In the genomic region with DNA sequence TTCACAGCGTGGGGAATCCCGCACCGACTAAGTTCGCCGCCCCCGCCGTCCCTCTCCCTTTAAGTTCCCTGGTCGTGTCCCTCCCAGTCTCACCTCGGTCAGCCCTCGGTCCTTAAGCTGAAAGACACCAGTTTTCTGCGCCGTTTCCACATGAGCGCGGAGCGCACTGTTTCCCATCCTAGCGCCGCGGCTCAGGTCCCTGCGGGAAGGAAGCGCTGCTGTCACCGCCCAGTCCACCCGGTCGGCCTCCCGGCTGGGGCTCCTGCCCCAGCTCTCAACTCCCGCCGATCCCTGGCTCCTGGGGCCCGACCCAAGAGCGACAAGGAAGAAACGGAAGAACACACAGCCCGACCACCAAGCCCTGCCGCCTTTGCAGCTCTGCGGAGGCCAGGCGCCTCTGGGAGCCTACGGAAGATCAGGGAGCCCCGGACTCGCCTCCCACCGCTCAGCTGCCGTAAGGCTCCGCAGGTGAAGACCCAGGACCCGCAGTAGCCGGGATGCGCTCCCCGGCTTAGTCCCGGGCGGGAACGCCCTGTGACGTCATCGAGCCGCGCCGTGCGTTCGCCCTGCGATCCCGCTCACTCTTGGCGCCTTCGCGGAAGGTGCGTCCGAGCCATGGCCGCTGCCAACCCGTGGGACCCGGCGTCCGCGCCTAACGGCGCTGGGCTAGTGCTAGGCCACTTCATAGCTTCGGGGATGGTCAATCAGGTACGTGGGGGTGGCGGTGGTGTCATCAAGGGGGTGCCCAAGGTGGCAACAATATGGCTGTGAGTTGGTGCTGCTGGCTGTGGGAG, we compare ENCODE assay signal across 1 cellular context.
TF ChIP-seq lines count a peak whose summit lies in the region.

Gene HAUS2, plus strand, starts transcription at position 581 of the 794 bp plus-strand sequence. Its CDS starts 35 bp downstream, at position 616.
Gene LRRC57, minus strand, starts transcription at position 536 of the 794 bp plus-strand sequence. Its CDS starts 359 bp downstream, at position 177.

TF ChIP-seq in K562, 482 proteins besides CTCF, POLR2A, EP300 and RAD21 (continued from another document and continues in another):
- peak; percentile 96 for TF ChIP-seq ZBTB12 (CRISPR knock-in tag; IDR thresholded peaks at IDR 0.05)
- peak; percentile 19 to 70; a peak in 3 of 4 replicates for TF ChIP-seq MAZ (CRISPR knock-in tag; conservative IDR thresholded peaks at IDR 0.05 in 1 of 2, IDR thresholded peaks at IDR 0.05 in 1 of 2)
- TF ChIP-seq NR4A1 (CRISPR knock-in tag; IDR thresholded peaks at IDR 0.05), result no peak
- TF ChIP-seq NR4A1 (tag; IDR thresholded peaks at IDR 0.05), result peak; percentile 41; the same call in 1 of the 2 replicates
- no peak for TF ChIP-seq MCM7 (IDR thresholded peaks at IDR 0.05)
- TF ChIP-seq THAP12 (CRISPR knock-in tag; IDR thresholded peaks at IDR 0.05), result 0 out of 2 replicates have a peak, but pooled peaks have one; percentile 17
- TF ChIP-seq CTBP1 (IDR thresholded peaks at IDR 0.05; ENCODE audit: borderline replicate concordance), result peak; percentile 90
- TF ChIP-seq SMAD1 (IDR thresholded peaks at IDR 0.05; ENCODE audit: low read depth, low read length, partially characterized antibody), result no peak
- TF ChIP-seq PTRF (tag; IDR thresholded peaks at IDR 0.05), result no peak
- TF ChIP-seq ZNF644 (tag; IDR thresholded peaks at IDR 0.05; ENCODE audit: low read depth), result 0 out of 2 replicates have a peak, but pooled peaks have one; percentile 25
- TF ChIP-seq E2F3 (CRISPR knock-in tag; IDR thresholded peaks at IDR 0.05), result peak; percentile 94
- TF ChIP-seq, protein P1, sequence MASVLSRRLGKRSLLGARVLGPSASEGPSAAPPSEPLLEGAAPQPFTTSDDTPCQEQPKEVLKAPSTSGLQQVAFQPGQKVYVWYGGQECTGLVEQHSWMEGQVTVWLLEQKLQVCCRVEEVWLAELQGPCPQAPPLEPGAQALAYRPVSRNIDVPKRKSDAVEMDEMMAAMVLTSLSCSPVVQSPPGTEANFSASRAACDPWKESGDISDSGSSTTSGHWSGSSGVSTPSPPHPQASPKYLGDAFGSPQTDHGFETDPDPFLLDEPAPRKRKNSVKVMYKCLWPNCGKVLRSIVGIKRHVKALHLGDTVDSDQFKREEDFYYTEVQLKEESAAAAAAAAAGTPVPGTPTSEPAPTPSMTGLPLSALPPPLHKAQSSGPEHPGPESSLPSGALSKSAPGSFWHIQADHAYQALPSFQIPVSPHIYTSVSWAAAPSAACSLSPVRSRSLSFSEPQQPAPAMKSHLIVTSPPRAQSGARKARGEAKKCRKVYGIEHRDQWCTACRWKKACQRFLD (CRISPR knock-in tag; IDR thresholded peaks at IDR 0.05), result peak; percentile 61; the same call in 1 of the 2 replicates
- TF ChIP-seq ZNF224 (CRISPR knock-in tag; IDR thresholded peaks at IDR 0.05), result no peak
- no peak; the same call in 1 of the 2 replicates for TF ChIP-seq NFIC (IDR thresholded peaks at IDR 0.05)
- peak; percentile 69 to 94; a peak in 3 of 4 replicates for TF ChIP-seq SIN3A (IDR thresholded peaks at IDR 0.05; ENCODE audit: borderline replicate concordance in 2 of 2, control insufficient read depth in 1 of 2, low read depth in 2 of 2, low read length in 2 of 2)
- no peak for TF ChIP-seq ZNF253 (CRISPR knock-in tag; conservative IDR thresholded peaks at IDR 0.05)
- TF ChIP-seq COPS2 (conservative IDR thresholded peaks at IDR 0.05), result no peak
- no peak for TF ChIP-seq KDM1A (IDR thresholded peaks at IDR 0.05)
- TF ChIP-seq, protein P2, sequence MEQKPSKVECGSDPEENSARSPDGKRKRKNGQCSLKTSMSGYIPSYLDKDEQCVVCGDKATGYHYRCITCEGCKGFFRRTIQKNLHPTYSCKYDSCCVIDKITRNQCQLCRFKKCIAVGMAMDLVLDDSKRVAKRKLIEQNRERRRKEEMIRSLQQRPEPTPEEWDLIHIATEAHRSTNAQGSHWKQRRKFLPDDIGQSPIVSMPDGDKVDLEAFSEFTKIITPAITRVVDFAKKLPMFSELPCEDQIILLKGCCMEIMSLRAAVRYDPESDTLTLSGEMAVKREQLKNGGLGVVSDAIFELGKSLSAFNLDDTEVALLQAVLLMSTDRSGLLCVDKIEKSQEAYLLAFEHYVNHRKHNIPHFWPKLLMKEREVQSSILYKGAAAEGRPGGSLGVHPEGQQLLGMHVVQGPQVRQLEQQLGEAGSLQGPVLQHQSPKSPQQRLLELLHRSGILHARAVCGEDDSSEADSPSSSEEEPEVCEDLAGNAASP (IDR thresholded peaks at IDR 0.05), result no peak
- TF ChIP-seq HNRNPL (IDR thresholded peaks at IDR 0.05; ENCODE audit: low read depth, low read length), result no peak
- no peak for TF ChIP-seq ZNF146 (CRISPR knock-in tag; IDR thresholded peaks at IDR 0.05; ENCODE audit: unreplicated experiment)
- no peak for TF ChIP-seq NFXL1 (CRISPR knock-in tag; IDR thresholded peaks at IDR 0.05)
- peak; percentile 99 for TF ChIP-seq POLR2G (IDR thresholded peaks at IDR 0.05; ENCODE audit: low read depth, low read length)
- TF ChIP-seq FOXK1 (CRISPR knock-in tag; IDR thresholded peaks at IDR 0.05; ENCODE audit: borderline replicate concordance), result no peak
- peak in 1 of 3 experiments; percentile 73; a peak in 1 of 6 replicates for TF ChIP-seq ZBTB11 (CRISPR knock-in tag; IDR thresholded peaks at IDR 0.05)
- TF ChIP-seq, protein P3, sequence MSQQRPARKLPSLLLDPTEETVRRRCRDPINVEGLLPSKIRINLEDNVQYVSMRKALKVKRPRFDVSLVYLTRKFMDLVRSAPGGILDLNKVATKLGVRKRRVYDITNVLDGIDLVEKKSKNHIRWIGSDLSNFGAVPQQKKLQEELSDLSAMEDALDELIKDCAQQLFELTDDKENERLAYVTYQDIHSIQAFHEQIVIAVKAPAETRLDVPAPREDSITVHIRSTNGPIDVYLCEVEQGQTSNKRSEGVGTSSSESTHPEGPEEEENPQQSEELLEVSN (IDR thresholded peaks at IDR 0.05; ENCODE audit: borderline replicate concordance in 1 of 2, extremely low read depth in 1 of 2, insufficient read depth in 1 of 2, insufficient read length in 1 of 2, low read depth in 1 of 2, low read length in 1 of 2, poor library complexity in 1 of 2, severe bottlenecking in 1 of 2), result peak; percentile 80 to 83
- TF ChIP-seq, protein P4, sequence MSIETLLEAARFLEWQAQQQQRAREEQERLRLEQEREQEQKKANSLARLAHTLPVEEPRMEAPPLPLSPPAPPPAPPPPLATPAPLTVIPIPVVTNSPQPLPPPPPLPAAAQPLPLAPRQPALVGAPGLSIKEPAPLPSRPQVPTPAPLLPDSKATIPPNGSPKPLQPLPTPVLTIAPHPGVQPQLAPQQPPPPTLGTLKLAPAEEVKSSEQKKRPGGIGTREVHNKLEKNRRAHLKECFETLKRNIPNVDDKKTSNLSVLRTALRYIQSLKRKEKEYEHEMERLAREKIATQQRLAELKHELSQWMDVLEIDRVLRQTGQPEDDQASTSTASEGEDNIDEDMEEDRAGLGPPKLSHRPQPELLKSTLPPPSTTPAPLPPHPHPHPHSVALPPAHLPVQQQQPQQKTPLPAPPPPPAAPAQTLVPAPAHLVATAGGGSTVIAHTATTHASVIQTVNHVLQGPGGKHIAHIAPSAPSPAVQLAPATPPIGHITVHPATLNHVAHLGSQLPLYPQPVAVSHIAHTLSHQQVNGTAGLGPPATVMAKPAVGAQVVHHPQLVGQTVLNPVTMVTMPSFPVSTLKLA (conservative IDR thresholded peaks at IDR 0.05), result peak; percentile 72 to 93
- TF ChIP-seq PML (IDR thresholded peaks at IDR 0.05; ENCODE audit: low read length), result peak; percentile 60; the same call in 1 of the 2 replicates
- peak; percentile 80; the same call in 1 of the 2 replicates for TF ChIP-seq ZFX (CRISPR knock-in tag; IDR thresholded peaks at IDR 0.05)
- peak; percentile 99 for TF ChIP-seq ATF3 (IDR thresholded peaks at IDR 0.05)
- peak; percentile 79 for TF ChIP-seq ATF3 (CRISPR knock-in tag; conservative IDR thresholded peaks at IDR 0.05)
- TF ChIP-seq XRCC3 (IDR thresholded peaks at IDR 0.05), result no peak
- no peak for TF ChIP-seq CHD4 (IDR thresholded peaks at IDR 0.05; ENCODE audit: insufficient read depth, insufficient replicate concordance, low read depth, low read length, poor library complexity, severe bottlenecking)
- TF ChIP-seq XRCC5 (IDR thresholded peaks at IDR 0.05; ENCODE audit: low read depth, low read length), result no peak
- peak; percentile 4 for TF ChIP-seq BRD9 (IDR thresholded peaks at IDR 0.05; ENCODE audit: low read depth, partially characterized antibody)
- TF ChIP-seq RFX5 (IDR thresholded peaks at IDR 0.05; ENCODE audit: low read depth, low read length), result peak; percentile 70
- TF ChIP-seq KDM5B (IDR thresholded peaks at IDR 0.05; ENCODE audit: insufficient replicate concordance, low read depth, low read length), result peak; percentile 97
- TF ChIP-seq, protein P5, sequence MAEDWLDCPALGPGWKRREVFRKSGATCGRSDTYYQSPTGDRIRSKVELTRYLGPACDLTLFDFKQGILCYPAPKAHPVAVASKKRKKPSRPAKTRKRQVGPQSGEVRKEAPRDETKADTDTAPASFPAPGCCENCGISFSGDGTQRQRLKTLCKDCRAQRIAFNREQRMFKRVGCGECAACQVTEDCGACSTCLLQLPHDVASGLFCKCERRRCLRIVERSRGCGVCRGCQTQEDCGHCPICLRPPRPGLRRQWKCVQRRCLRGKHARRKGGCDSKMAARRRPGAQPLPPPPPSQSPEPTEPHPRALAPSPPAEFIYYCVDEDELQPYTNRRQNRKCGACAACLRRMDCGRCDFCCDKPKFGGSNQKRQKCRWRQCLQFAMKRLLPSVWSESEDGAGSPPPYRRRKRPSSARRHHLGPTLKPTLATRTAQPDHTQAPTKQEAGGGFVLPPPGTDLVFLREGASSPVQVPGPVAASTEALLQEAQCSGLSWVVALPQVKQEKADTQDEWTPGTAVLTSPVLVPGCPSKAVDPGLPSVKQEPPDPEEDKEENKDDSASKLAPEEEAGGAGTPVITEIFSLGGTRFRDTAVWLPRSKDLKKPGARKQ (CRISPR knock-in tag; IDR thresholded peaks at IDR 0.05), result no peak
- TF ChIP-seq ZNF165 (CRISPR knock-in tag; IDR thresholded peaks at IDR 0.05; ENCODE audit: borderline replicate concordance), result no peak
- no peak for TF ChIP-seq ZNF79 (CRISPR knock-in tag; IDR thresholded peaks at IDR 0.05; ENCODE audit: low read depth)
